In the genomic region with DNA sequence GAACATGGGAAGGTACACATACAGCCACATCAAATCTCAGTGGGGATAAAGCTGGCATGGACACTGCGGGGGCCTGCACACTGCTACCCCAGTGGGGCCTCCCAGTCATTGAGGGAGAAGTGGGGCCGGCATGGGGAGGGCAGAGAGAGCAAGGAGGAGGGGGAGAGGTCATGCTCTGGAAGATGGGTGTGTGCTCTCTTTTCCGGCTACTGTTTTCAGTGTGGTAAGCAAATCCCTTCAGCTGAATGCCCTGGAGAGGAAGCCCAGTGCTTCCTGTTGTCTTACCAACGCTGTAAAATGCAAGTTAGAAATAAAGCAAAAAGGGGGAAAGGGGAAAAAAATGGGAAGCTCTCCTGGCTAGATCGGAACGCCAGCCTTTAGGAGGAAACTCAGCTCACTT, we compare ENCODE assay signal across 13 cellular contexts. TPM values are rescaled to one million over a fixed set of nuclear protein-coding genes. Genes with fewer than 3 reads are reported as not detected.
DNase-seq lines count a peak whose midpoint lies in the region; ATAC-seq, FAIRE-seq and TF ChIP-seq lines count a peak whose summit lies in the region.
"Had no signal": no experiment of that assay in that cellular context is flagged by ENCODE, and none has a peak within 500 bp of the region (broad histone marks: within the 10 kb centered on the region; RNA-seq: fewer than 3 reads in every experiment).

No MANE protein-coding gene starts in this region.

- CTCF ChIA-PET in naive thymus-derived CD4-positive, alpha-beta T cell (lab: Charles Lee) = interaction anchor here (1.3 to 1.4 kb wide), 2 partner anchors 14 to 31 kb away, joined by 4 to 10 read pairs; a partner anchor contains a TSS

- no peaks in the 10 kb centered on the region for H4K20me1 ChIP-seq in BLaER1 treated with 17β-estradiol and CSF1 and Interleukin-3, amounts not matched to agents 10 nM and 100 nM

- intact Hi-C loops in naive thymus-derived CD4-positive, alpha-beta T cell (cut with micrococcal nuclease) = loop anchor here in 1 of 2 donors (5.0 kb wide), 1 partner anchor 38 kb away; no protein-coding TSS in a partner anchor

- peaks cover 74 to 81% (median 78%) of the 10 kb centered on the region in 10 experiments for H3K4me1 ChIP-seq in BLaER1 treated with 17β-estradiol and CSF1 and Interleukin-3, amounts not matched to agents 10 nM and 100 nM
- H3K4me1 ChIP-seq in naive thymus-derived CD4-positive, alpha-beta T cell (ENCODE audit: control insufficient read depth in 2 of 2, insufficient read depth in 2 of 2, low read length in 2 of 2) = peaks cover 0 to 7% of the 10 kb centered on the region in 2 donors

- H3K4me1 Mint-ChIP-seq in central memory CD8-positive, alpha-beta T cell = peaks cover 14% of the 10 kb centered on the region
- peaks cover 13 to 41% (median 28%) of the 10 kb centered on the region in 7 donors for H3K4me1 Mint-ChIP-seq in naive thymus-derived CD4-positive, alpha-beta T cell

- H3K27ac ChIP-seq in BLaER1 treated with 17β-estradiol and CSF1 and Interleukin-3, amounts not matched to agents 10 nM and 100 nM = peak overlapping the region; percentile 72 to 90 (median 84)
- peak overlapping the region; percentile 34 for H3K27ac ChIP-seq in naive thymus-derived CD4-positive, alpha-beta T cell (ENCODE audit: low read depth, low read length)

- peak overlapping the region; percentile 11 for H3K4me3 Mint-ChIP-seq in central memory CD8-positive, alpha-beta T cell
- peak overlapping the region; percentile 58 to 79 (median 66) for H3K4me3 Mint-ChIP-seq in naive thymus-derived CD4-positive, alpha-beta T cell
- H3K4me3 Mint-ChIP-seq: brain had no signal

- peak; percentile 17 for FAIRE-seq in GM12892 (lab: Jason Lieb, UNC)
- FAIRE-seq: D721Med had no signal

- DNase-seq in GM12892 (ENCODE audit: insufficient read length) = no peak
- no peak for DNase-seq in central memory CD8-positive, alpha-beta T cell (ENCODE audit: low spot score in 2 of 2)
- DNase-seq in naive thymus-derived CD4-positive, alpha-beta T cell = no peak
- DNase-seq in NCI-H1694 treated with DMSO at 0.1 percent for 48 hours (lab: John Stamatoyannopoulos, UW) = no peak
- no peak for DNase-seq in foreskin melanocyte
- DNase-seq in effector CD8-positive, alpha-beta T cell (lab: John Stamatoyannopoulos, UW) = no peak
- DNase-seq: midbrain, NCI-H1105 treated with DMSO at 0.1 percent for 48 hours had no signal

- peak overlapping the region; percentile 37 to 64 (median 51); a peak in 18 of 20 replicates for H3K4me3 ChIP-seq in BLaER1 treated with 17β-estradiol and CSF1 and Interleukin-3, amounts not matched to agents 10 nM and 100 nM
- no peak overlapping the region for H3K4me3 ChIP-seq in naive thymus-derived CD4-positive, alpha-beta T cell (ENCODE audit: low read length)

- peaks cover 4% of the 10 kb centered on the region for H3K36me3 Mint-ChIP-seq in central memory CD8-positive, alpha-beta T cell (ENCODE audit: insufficient read depth)
- H3K36me3 Mint-ChIP-seq in naive thymus-derived CD4-positive, alpha-beta T cell = peaks cover 0 to 14% (median 11%) of the 10 kb centered on the region in 5 donors
- H3K36me3 Mint-ChIP-seq: brain had no signal

- peaks cover 0 to 12% (median 7%) of the 10 kb centered on the region in 11 experiments; a peak in 6 of 22 replicates for H3K9me3 ChIP-seq in BLaER1 treated with 17β-estradiol and CSF1 and Interleukin-3, amounts not matched to agents 10 nM and 100 nM (replicated peaks in 1 of 11)
- no peaks in the 10 kb centered on the region for H3K9me3 ChIP-seq in naive thymus-derived CD4-positive, alpha-beta T cell (ENCODE audit: control insufficient read depth in 2 of 3, low read length in 3 of 3)

- ATAC-seq in central memory CD8-positive, alpha-beta T cell (replicated peaks; ENCODE audit: extremely low read depth, poor library complexity, severe bottlenecking) = no peak
- ATAC-seq in naive thymus-derived CD4-positive, alpha-beta T cell = peak; percentile 31
- ATAC-seq in HG02981 (IDR thresholded peaks at IDR 0.05; ENCODE audit: unreplicated experiment) = no peak
- ATAC-seq: Panc1 had no signal

- no peaks in the 10 kb centered on the region for H3K9me3 Mint-ChIP-seq in central memory CD8-positive, alpha-beta T cell
- H3K9me3 Mint-ChIP-seq in naive thymus-derived CD4-positive, alpha-beta T cell = peaks cover 0 to 5% (median 0%) of the 10 kb centered on the region in 11 donors

- POLR2A ChIA-PET in naive thymus-derived CD4-positive, alpha-beta T cell (lab: Charles Lee) = interaction anchor here (1.0 to 3.1 kb wide), 6 partner anchors 14 to 72 kb away, joined by 3 to 18 read pairs (median 4); a partner anchor contains a TSS

- H3K27ac Mint-ChIP-seq in central memory CD8-positive, alpha-beta T cell (ENCODE audit: low read depth) = peak overlapping the region; percentile 52
- peak overlapping the region; percentile 74 to 95 (median 85) for H3K27ac Mint-ChIP-seq in naive thymus-derived CD4-positive, alpha-beta T cell

- H3K36me3 ChIP-seq in BLaER1 treated with 17β-estradiol and CSF1 and Interleukin-3, amounts not matched to agents 10 nM and 100 nM = peaks cover 0 to 14% (median 0%) of the 10 kb centered on the region in 11 experiments; a peak in 5 of 22 replicates
- H3K36me3 ChIP-seq in naive thymus-derived CD4-positive, alpha-beta T cell (ENCODE audit: control insufficient read depth in 2 of 3, insufficient read depth in 3 of 3, low read length in 3 of 3) = no peaks in the 10 kb centered on the region

- TF ChIP-seq POLR2A in GM12892 (IDR thresholded peaks at IDR 0.05; ENCODE audit: low read depth, low read length) = no peak

- H3K27me3 ChIP-seq in BLaER1 treated with 17β-estradiol and CSF1 and Interleukin-3, amounts not matched to agents 10 nM and 100 nM = no peaks in the 10 kb centered on the region
- no peaks in the 10 kb centered on the region for H3K27me3 ChIP-seq in naive thymus-derived CD4-positive, alpha-beta T cell (ENCODE audit: control insufficient read depth in 2 of 2, insufficient read depth in 2 of 2, low read length in 2 of 2)

- H3K27me3 Mint-ChIP-seq in central memory CD8-positive, alpha-beta T cell = no peaks in the 10 kb centered on the region
- H3K27me3 Mint-ChIP-seq in naive thymus-derived CD4-positive, alpha-beta T cell = no peaks in the 10 kb centered on the region

- H3K9ac ChIP-seq in BLaER1 treated with 17β-estradiol and CSF1 and Interleukin-3, amounts not matched to agents 10 nM and 100 nM = peak overlapping the region; percentile 71 to 80 (median 77)

- H3K4me2 ChIP-seq in BLaER1 treated with 17β-estradiol and CSF1 and Interleukin-3, amounts not matched to agents 10 nM and 100 nM = peak overlapping the region; percentile 76 to 89 (median 85)

RNA-seq across cellular contexts. Expression of a gene that starts 30.8 kb away (rescaled TPM):
- 11.6 TPM for polyA plus RNA-seq in GM12892 (2012; ENCODE audit: missing spikeins)
- total RNA-seq in naive thymus-derived CD4-positive, alpha-beta T cell = 10 to 100 TPM in 4 of 5 experiments, 1 to 10 TPM in 1; 9.8 to 53.3 (median 14.2) TPM
- polyA plus RNA-seq in naive thymus-derived CD4-positive, alpha-beta T cell = 1 to 10 TPM; 1.3 to 4.3 TPM

RNA-seq across cellular contexts. Expression of a gene that starts 41.7 kb away (rescaled TPM):
- polyA plus RNA-seq in GM12892 (2012; ENCODE audit: missing spikeins) = 4.4 TPM
- total RNA-seq in naive thymus-derived CD4-positive, alpha-beta T cell = 1 to 10 TPM in 4 of 5 experiments, under 1 TPM in 1; 0.96 to 8.1 (median 6.9) TPM
- polyA plus RNA-seq in naive thymus-derived CD4-positive, alpha-beta T cell = 10 to 100 TPM in 1 of 2 donors, 1 to 10 TPM in 1; 5.0 to 10.7 TPM

RNA-seq across cellular contexts. Expression of a gene that starts 41.8 kb away (rescaled TPM):
- polyA plus RNA-seq in GM12892 (2012; ENCODE audit: missing spikeins) = 26.4 TPM
- 10 to 100 TPM; 13.7 to 58.5 (median 17.3) TPM for total RNA-seq in naive thymus-derived CD4-positive, alpha-beta T cell
- polyA plus RNA-seq in naive thymus-derived CD4-positive, alpha-beta T cell = 10 to 100 TPM; 22.6 to 35.9 TPM
